ENCODE assay signal across 18 cellular contexts in genomic region chr6:170208651-170209353, GRCh38.
DNase-seq lines count a peak whose midpoint lies in the region; ATAC-seq lines count a peak whose summit lies in the region.
"Had no signal": no experiment of that assay in that cellular context is flagged by ENCODE, and none has a peak within 500 bp of the region (broad histone marks: within the 10 kb centered on the region; RNA-seq: fewer than 3 reads in every experiment).

No MANE protein-coding gene starts in this region.

- intact Hi-C loops in left ventricle myocardium superior (cut with micrococcal nuclease) (no loop called here), Right ventricle myocardium superior (cut with DNase I) (no loop called here)

- DNase-seq in left ventricle myocardium superior (peak; percentile 10), Right ventricle myocardium superior (no peak), mesenteric fat pad (ENCODE audit: low spot score) (peak; percentile 79), ureter (ENCODE audit: low spot score) (peak; percentile 29), NCI-H345 (lab: John Stamatoyannopoulos, UW) (no peak)
- peak; percentile 39 for DNase-seq in activated CD8-positive, alpha-beta memory T cell treated with anti-CD3 and anti-CD28 coated beads, Interleukin-2, amount 50 U/mL, for 48 hours
- no peak for DNase-seq in activated CD4-positive, alpha-beta T cell treated with anti-CD3 and anti-CD28 coated beads, Interleukin-2, amount 50 U/mL, for 4 hours
- DNase-seq: activated CD4-positive, alpha-beta T cell treated with anti-CD3 and anti-CD28 coated beads for 48 hours; AML-193; cerebellar nuclear complex; hippocampal formation; midbrain; MM.1S; NCI-H146; NCI-H82; PC-3; stimulated activated CD4-positive, alpha-beta T cell treated with anti-CD3 and anti-CD28 coated beads, Interleukin-2, amount 100 ng/mL, for 48 hours had no signal

- ATAC-seq in left ventricle myocardium superior, result no peak
- ATAC-seq in Right ventricle myocardium superior (ENCODE audit: poor library complexity), result no peak
- ATAC-seq: HCT116, PC-3 had no signal

Comparison
In these comparisons a context has a peak if more than half of its experiments do, and no peak if none do; other contexts are left out.
1. DNase-seq: peak in left ventricle myocardium superior (single experiment), activated CD8-positive, alpha-beta memory T cell treated with anti-CD3 and anti-CD28 coated beads, Interleukin-2, amount 50 U/mL, for 48 hours (single experiment), mesenteric fat pad (single experiment) and ureter (single experiment); none in Right ventricle myocardium superior (single experiment), NCI-H345 (single experiment) and activated CD4-positive, alpha-beta T cell treated with anti-CD3 and anti-CD28 coated beads, Interleukin-2, amount 50 U/mL, for 4 hours (0 of 2).